In the genomic region with DNA sequence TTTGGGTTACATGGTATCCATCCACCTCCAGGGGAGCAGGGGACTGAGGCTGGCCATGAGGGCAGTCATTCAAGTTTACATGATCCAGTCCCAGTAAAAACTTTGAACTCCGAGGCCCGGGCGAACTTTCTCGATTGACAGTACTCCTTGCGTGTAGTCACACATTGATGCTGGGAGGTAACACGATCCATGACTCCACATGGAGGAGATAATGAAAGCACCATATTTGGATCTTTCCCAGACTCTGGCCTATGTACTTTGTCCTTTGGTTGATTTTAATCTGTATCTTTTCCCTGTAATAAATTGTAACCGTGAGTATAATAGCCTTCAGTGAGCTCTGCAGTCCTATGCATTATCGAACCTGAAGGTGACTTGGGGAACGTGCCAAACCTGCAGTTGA, we compare ENCODE assay signal across 16 cellular contexts.
"Had no signal": no experiment of that assay in that cellular context is flagged by ENCODE, and none has a peak within 500 bp of the region (broad histone marks: within the 10 kb centered on the region; RNA-seq: fewer than 3 reads in every experiment).

No MANE protein-coding gene starts in this region.

- DNase-seq: activated CD4-positive, alpha-beta T cell treated with anti-CD3 and anti-CD28 coated beads, Interleukin-2, amount 50 U/mL, for 1 hour; activated CD8-positive, alpha-beta memory T cell treated with anti-CD3 and anti-CD28 coated beads, Interleukin-2, amount 50 U/mL, for 4 hours; activated naive CD4-positive, alpha-beta T cell treated with anti-CD3 and anti-CD28 coated beads for 36 hours; activated T-cell treated with anti-CD3 and anti-CD28 coated beads, Interleukin-2, amount 50 U/mL, for 4 hours; hypothalamus; occipital lobe; posterior cingulate gyrus; right cardiac atrium; stimulated activated CD4-positive, alpha-beta T cell treated with anti-CD3 and anti-CD28 coated beads, Interleukin-4, amount 100 ng/mL, for 4 hours had no signal

- H3K27ac Mint-ChIP-seq: activated naive CD4-positive, alpha-beta T cell treated with anti-CD3 and anti-CD28 coated beads for 36 hours; brain; stimulated activated memory B cell treated with anti-CD40 and anti-IgM and Interleukin-4, amounts not matched to agents 10 μg/mL and 1 μg/mL and 100 μg/mL, for 72 hours; T-helper 1 cell treated with Interleukin-12 subunit alpha and Interleukin-12 subunit beta and Interleukin-4 antibody, amounts not matched to agents 30 μg/mL and 1 μg/mL, for 36 hours had no signal

- H3K4me3 ChIP-seq: coronary artery had no signal

- ATAC-seq: activated CD4-positive, CD25-positive, alpha-beta regulatory T cell treated with anti-CD3 and anti-CD28 coated beads, Interleukin-2, amount 50 U/mL, for 24 hours; activated T-cell treated with anti-CD3 and anti-CD28 coated beads, Interleukin-2, amount 50 U/mL, for 4 hours; right cardiac atrium; stimulated activated memory B cell treated with anti-CD40 and anti-IgM and Interleukin-4, amounts not matched to agents 10 μg/mL and 1 μg/mL and 100 μg/mL, for 72 hours had no signal

- FAIRE-seq: frontal cortex had no signal

- H3K36me3 Mint-ChIP-seq: brain; stimulated activated memory B cell treated with anti-CD40 and anti-IgM and Interleukin-4, amounts not matched to agents 10 μg/mL and 1 μg/mL and 100 μg/mL, for 72 hours had no signal

- H3K9me3 Mint-ChIP-seq: activated naive CD4-positive, alpha-beta T cell treated with anti-CD3 and anti-CD28 coated beads for 36 hours; activated T-cell treated with anti-CD3 and anti-CD28 coated beads, Interleukin-2, amount 50 U/mL, for 4 hours; central memory CD8-positive, alpha-beta T cell; stimulated activated memory B cell treated with anti-CD40 and anti-IgM and Interleukin-4, amounts not matched to agents 10 μg/mL and 1 μg/mL and 100 μg/mL, for 72 hours; T-helper 1 cell treated with Interleukin-12 subunit alpha and Interleukin-12 subunit beta and Interleukin-4 antibody, amounts not matched to agents 30 μg/mL and 1 μg/mL, for 36 hours had no signal

- H3K27me3 Mint-ChIP-seq: stimulated activated memory B cell treated with anti-CD40 and anti-IgM and Interleukin-4, amounts not matched to agents 10 μg/mL and 1 μg/mL and 100 μg/mL, for 72 hours had no signal

- H3K4me1 Mint-ChIP-seq: central memory CD8-positive, alpha-beta T cell had no signal

- H3K4me3 Mint-ChIP-seq: activated naive CD4-positive, alpha-beta T cell treated with anti-CD3 and anti-CD28 coated beads for 36 hours; activated T-cell treated with anti-CD3 and anti-CD28 coated beads, Interleukin-2, amount 50 U/mL, for 4 hours; brain; central memory CD8-positive, alpha-beta T cell; stimulated activated memory B cell treated with anti-CD40 and anti-IgM and Interleukin-4, amounts not matched to agents 10 μg/mL and 1 μg/mL and 100 μg/mL, for 72 hours; T-helper 1 cell treated with Interleukin-12 subunit alpha and Interleukin-12 subunit beta and Interleukin-4 antibody, amounts not matched to agents 30 μg/mL and 1 μg/mL, for 36 hours had no signal
